Comparison of ENCODE assay signal across 1 cellular context in the genomic region with DNA sequence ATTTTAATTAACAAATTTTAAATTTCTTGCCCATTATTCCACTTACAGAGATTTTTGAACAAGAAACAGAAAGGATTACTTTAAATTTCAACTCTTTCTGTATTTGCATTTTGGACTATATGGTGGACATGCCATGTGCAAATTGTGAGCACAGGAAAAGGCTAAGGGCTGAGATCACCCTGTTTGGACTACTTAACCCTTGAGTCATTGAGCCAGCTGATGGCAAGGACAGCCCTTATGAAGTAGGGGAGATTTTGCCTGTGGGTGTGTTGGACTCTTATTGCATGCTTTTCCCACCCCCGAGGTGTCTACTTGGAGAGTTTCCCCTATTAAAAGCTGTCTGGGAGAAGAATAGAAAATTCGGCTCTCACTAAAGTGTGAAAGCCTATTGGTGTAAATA.
A peak's percentile ranks its signal among the peaks of the same experiment; 100 is the strongest.
TF ChIP-seq lines count a peak whose summit lies in the region.

No MANE protein-coding gene starts in this region.

TF ChIP-seq in IMR-90, 13 proteins besides CTCF, POLR2A, EP300 and RAD21:
- TF ChIP-seq BHLHE40 (IDR thresholded peaks at IDR 0.05; ENCODE audit: low read depth, low read length) (peak; percentile 49; the same call in 1 of the 2 replicates), RCOR1 (IDR thresholded peaks at IDR 0.05; ENCODE audit: insufficient replicate concordance, low read length) (peak; percentile 38), FOS (IDR thresholded peaks at IDR 0.05; ENCODE audit: low read depth, low read length) (peak; percentile 57; the same call in 1 of the 2 replicates), MXI1 (IDR thresholded peaks at IDR 0.05; ENCODE audit: borderline replicate concordance, low read depth, low read length) (peak; percentile 55; the same call in 1 of the 2 replicates), RFX5 (IDR thresholded peaks at IDR 0.05; ENCODE audit: low read depth, low read length) (no peak), CEBPB (IDR thresholded peaks at IDR 0.05; ENCODE audit: low read depth, low read length) (peak; percentile 28; the same call in 1 of the 2 replicates)
- TF ChIP-seq, protein P1, sequence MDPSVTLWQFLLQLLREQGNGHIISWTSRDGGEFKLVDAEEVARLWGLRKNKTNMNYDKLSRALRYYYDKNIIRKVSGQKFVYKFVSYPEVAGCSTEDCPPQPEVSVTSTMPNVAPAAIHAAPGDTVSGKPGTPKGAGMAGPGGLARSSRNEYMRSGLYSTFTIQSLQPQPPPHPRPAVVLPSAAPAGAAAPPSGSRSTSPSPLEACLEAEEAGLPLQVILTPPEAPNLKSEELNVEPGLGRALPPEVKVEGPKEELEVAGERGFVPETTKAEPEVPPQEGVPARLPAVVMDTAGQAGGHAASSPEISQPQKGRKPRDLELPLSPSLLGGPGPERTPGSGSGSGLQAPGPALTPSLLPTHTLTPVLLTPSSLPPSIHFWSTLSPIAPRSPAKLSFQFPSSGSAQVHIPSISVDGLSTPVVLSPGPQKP (IDR thresholded peaks at IDR 0.05; ENCODE audit: borderline replicate concordance, low read depth, low read length), result no peak
